19 cellular contexts compared by ENCODE assay signal in genomic region chr12:8813963-8814362, GRCh38. TPM values are rescaled to one million over a fixed set of nuclear protein-coding genes. Genes with fewer than 3 reads are reported as not detected.
DNase-seq lines count a peak whose midpoint lies in the region; ATAC-seq and TF ChIP-seq lines count a peak whose summit lies in the region.
"Had no signal": no experiment of that assay in that cellular context is flagged by ENCODE, and none has a peak within 500 bp of the region (broad histone marks: within the 10 kb centered on the region; RNA-seq: fewer than 3 reads in every experiment).

No MANE protein-coding gene starts in this region.

- TF ChIP-seq POLR2A in erythroblast (IDR thresholded peaks at IDR 0.05; ENCODE audit: low read length), result peak; percentile 33

- no peak overlapping the region for H2BK120ac ChIP-seq in mesendoderm (ENCODE audit: low read depth, low read length)

- H3K27ac ChIP-seq in GM23338 (ENCODE audit: low read depth) (peak overlapping the region; percentile 98), mesendoderm (ENCODE audit: low read depth, low read length) (peak overlapping the region; percentile 72)
- H3K27ac ChIP-seq: BLaER1, GM23248, SJCRH30 had no signal

- no peak overlapping the region for H2AFZ ChIP-seq in GM23338
- H2AFZ ChIP-seq in Loucy (ENCODE audit: low read length), result peak overlapping the region; percentile 56
- H2AFZ ChIP-seq: GM23248 had no signal

- H2BK15ac ChIP-seq in mesendoderm (replicated peaks; ENCODE audit: low read depth), result no peak overlapping the region

- H3K4me2 ChIP-seq in GM23338 (peak overlapping the region; percentile 56), Loucy (ENCODE audit: low read depth, low read length, poor library complexity, severe bottlenecking) (no peak overlapping the region), mesendoderm (ENCODE audit: low read length) (no peak overlapping the region)
- H3K4me2 ChIP-seq: BLaER1 had no signal

- H3K9me3 Mint-ChIP-seq in GM23338, result no peaks in the 10 kb centered on the region; the same call in 1 of the 3 replicates
- H3K9me3 Mint-ChIP-seq: CD8-positive, alpha-beta T cell; HFFc6; IgD-negative memory B cell had no signal

- H3K36me3 ChIP-seq in GM23338 (ENCODE audit: insufficient read depth) (no peaks in the 10 kb centered on the region), Loucy (ENCODE audit: insufficient read depth, low read length) (no peaks in the 10 kb centered on the region), mesendoderm (ENCODE audit: control insufficient read depth, insufficient read depth, low read length) (no peaks in the 10 kb centered on the region)
- H3K36me3 ChIP-seq: BLaER1, SJCRH30 had no signal

- H3K27ac Mint-ChIP-seq in GM23338, result peak overlapping the region; percentile 93
- H3K27ac Mint-ChIP-seq: CD8-positive, alpha-beta T cell; HFFc6; IgD-negative memory B cell had no signal

- H3K4ac ChIP-seq in mesendoderm (ENCODE audit: low read depth, low read length), result peak overlapping the region; percentile 43

- H3K27me3 ChIP-seq in GM23338 (ENCODE audit: insufficient read depth) (no peaks in the 10 kb centered on the region), Loucy (ENCODE audit: insufficient read depth, low read length, poor library complexity, severe bottlenecking) (no peaks in the 10 kb centered on the region), mesendoderm (ENCODE audit: insufficient read depth, low read length, poor library complexity) (no peaks in the 10 kb centered on the region)
- H3K27me3 ChIP-seq: BLaER1, SJCRH30 had no signal

- no peak overlapping the region for H4K8ac ChIP-seq in mesendoderm (ENCODE audit: low read depth, low read length)

- peak; percentile 36 for ATAC-seq in GM23338
- no peak for ATAC-seq in HG02973 (IDR thresholded peaks at IDR 0.05; ENCODE audit: unreplicated experiment)
- ATAC-seq: CD8-positive, alpha-beta T cell; PC-3 had no signal

- H3K4me1 Mint-ChIP-seq in GM23338, result peaks cover 54% of the 10 kb centered on the region

- peaks cover 10% of the 10 kb centered on the region; the same call in 1 of the 2 replicates for H3F3A ChIP-seq in GM23338 (replicated peaks; ENCODE audit: low read depth)
- H3F3A ChIP-seq in Loucy (ENCODE audit: low read depth), result no peaks in the 10 kb centered on the region

- no peaks in the 10 kb centered on the region for H3K9me3 ChIP-seq in Loucy (ENCODE audit: insufficient read depth, low read depth, low read length)
- H3K9me3 ChIP-seq: BLaER1, SJCRH30 had no signal

- peak overlapping the region; percentile 65 for H3K56ac ChIP-seq in mesendoderm (ENCODE audit: low read length)

- H3K36me3 Mint-ChIP-seq in GM23338 (ENCODE audit: low read depth), result no peaks in the 10 kb centered on the region
- H3K36me3 Mint-ChIP-seq: CD8-positive, alpha-beta T cell; IgD-negative memory B cell had no signal

- H4K5ac ChIP-seq in mesendoderm (ENCODE audit: low read length), result no peak overlapping the region

- no peaks in the 10 kb centered on the region for H3K9me2 ChIP-seq in GM23338 (ENCODE audit: insufficient read depth)
- H3K9me2 ChIP-seq in Loucy (replicated peaks; ENCODE audit: low read depth, low read length), result no peaks in the 10 kb centered on the region

- DNase-seq in GM23338 (ENCODE audit: low spot score) (peak; percentile 32), erythroblast (lab: John Stamatoyannopoulos, UW) (peak in 1 of 2 experiments; percentile 26), mesendoderm (no peak), NCI-H446 (lab: John Stamatoyannopoulos, UW) (no peak)
- no peak for DNase-seq in activated CD4-positive, alpha-beta T cell treated with anti-CD3 and anti-CD28 coated beads, Interleukin-2, amount 50 U/mL, for 4 hours
- DNase-seq: CD8-positive, alpha-beta T cell; DMS79 treated with DMSO at 0.1 percent for 48 hours; GM23248; HFFc6; NCI-H1417 treated with DMSO at 0.1 percent for 48 hours; NCI-H1930; NCI-H446 treated with DMSO at 0.1 percent for 48 hours; NK-92 treated with Interleukin-12 subunit alpha and Interleukin-12 subunit beta, amount 100 ng/mL, for 24 hours; PC-3; SJCRH30 had no signal

- H4K20me1 ChIP-seq in GM23338 (replicated peaks; ENCODE audit: insufficient read depth) (no peaks in the 10 kb centered on the region), Loucy (ENCODE audit: insufficient read depth, low read length, poor library complexity, severe bottlenecking) (no peaks in the 10 kb centered on the region)
- H4K20me1 ChIP-seq: BLaER1 had no signal

- H3K4me1 ChIP-seq in GM23338 (ENCODE audit: insufficient read depth), result peaks cover 45% of the 10 kb centered on the region
- no peaks in the 10 kb centered on the region for H3K4me1 ChIP-seq in Loucy (ENCODE audit: insufficient read depth, low read length, poor library complexity, severe bottlenecking)
- H3K4me1 ChIP-seq in mesendoderm (ENCODE audit: control insufficient read depth, low read depth, low read length), result peaks cover 2% of the 10 kb centered on the region
- H3K4me1 ChIP-seq: BLaER1, SJCRH30 had no signal

- peak overlapping the region; percentile 92 for H2AK5ac ChIP-seq in mesendoderm (ENCODE audit: low read length)

- H3K4me3 ChIP-seq in GM23338 (peak overlapping the region; percentile 32), Loucy (ENCODE audit: low read length, poor library complexity, severe bottlenecking) (no peak overlapping the region), mesendoderm (ENCODE audit: low read length) (no peak overlapping the region)
- H3K4me3 ChIP-seq: BLaER1, GM23248, SJCRH30 had no signal

- H3K27me3 Mint-ChIP-seq in GM23338 (ENCODE audit: insufficient read depth, low read depth, poor library complexity), result peaks cover 16% of the 10 kb centered on the region
- H3K27me3 Mint-ChIP-seq: IgD-negative memory B cell had no signal

- H3K9ac ChIP-seq in Loucy (ENCODE audit: low read depth, low read length, poor library complexity, severe bottlenecking) (no peak overlapping the region), mesendoderm (ENCODE audit: low read length) (peak overlapping the region; percentile 56)
- H3K9ac ChIP-seq: BLaER1, GM23248 had no signal

- H3K4me3 Mint-ChIP-seq in GM23338, result no peak overlapping the region; the same call in 2 of the 3 replicates
- H3K4me3 Mint-ChIP-seq: CD8-positive, alpha-beta T cell; HFFc6; IgD-negative memory B cell had no signal

- H3K79me2 ChIP-seq in GM23338 (replicated peaks; ENCODE audit: insufficient read depth) (no peaks in the 10 kb centered on the region), Loucy (ENCODE audit: insufficient read depth, low read length) (no peaks in the 10 kb centered on the region), mesendoderm (ENCODE audit: control insufficient read depth, insufficient read depth, low read length) (no peaks in the 10 kb centered on the region)

- TF ChIP-seq CTCF in GM23338 (conservative IDR thresholded peaks at IDR 0.05; ENCODE audit: low read depth in 2 of 2) (no peak; a peak in 1 of 4 replicates), Loucy (conservative IDR thresholded peaks at IDR 0.05; ENCODE audit: low read length) (no peak)

- H3K79me1 ChIP-seq in mesendoderm (ENCODE audit: low read length), result no peaks in the 10 kb centered on the region

- H2BK5ac ChIP-seq in mesendoderm (ENCODE audit: low read length), result peak overlapping the region; percentile 77

- peak overlapping the region; percentile 20 for H3K18ac ChIP-seq in mesendoderm (ENCODE audit: low read length)

- peak overlapping the region; percentile 15 for H3K23ac ChIP-seq in mesendoderm (ENCODE audit: low read length)

TF ChIP-seq in GM23338, 12 proteins besides CTCF, POLR2A, EP300 and RAD21:
- TF ChIP-seq POLR2AphosphoS5 (IDR thresholded peaks at IDR 0.05; ENCODE audit: low read depth) (peak; percentile 85), NANOG (IDR thresholded peaks at IDR 0.05; ENCODE audit: borderline replicate concordance) (peak; percentile 48; the same call in 1 of the 2 replicates), ZNF114 (CRISPR knock-in tag; IDR thresholded peaks at IDR 0.05) (no peak)

RNA-seq across cellular contexts. Expression of gene A2ML1, which starts 8.5 kb away (rescaled TPM):
- total RNA-seq in GM23338 (2014; rRNA removed; shearing (Covaris generic)), result 6.0 and 7.5 TPM in 2 replicates
- polyA plus RNA-seq in GM23338 (2016; fragmentation: Nextera tagmentation; extraction: Ambion mirVana), result 3.8 and 4.2 TPM in 2 replicates
- 1.2 TPM for polyA plus RNA-seq in mesendoderm (2013, experiment 1 of 2)
- polyA plus RNA-seq in mesendoderm (2013, experiment 2 of 2), result 1.3 TPM
- total RNA-seq: CD8-positive, alpha-beta T cell; GM23248; HFFc6; SJCRH30 had no signal
- polyA plus RNA-seq: GM23248, IgD-negative memory B cell had no signal
